Comparison of ENCODE assay signal across 8 cellular contexts in the genomic region with DNA sequence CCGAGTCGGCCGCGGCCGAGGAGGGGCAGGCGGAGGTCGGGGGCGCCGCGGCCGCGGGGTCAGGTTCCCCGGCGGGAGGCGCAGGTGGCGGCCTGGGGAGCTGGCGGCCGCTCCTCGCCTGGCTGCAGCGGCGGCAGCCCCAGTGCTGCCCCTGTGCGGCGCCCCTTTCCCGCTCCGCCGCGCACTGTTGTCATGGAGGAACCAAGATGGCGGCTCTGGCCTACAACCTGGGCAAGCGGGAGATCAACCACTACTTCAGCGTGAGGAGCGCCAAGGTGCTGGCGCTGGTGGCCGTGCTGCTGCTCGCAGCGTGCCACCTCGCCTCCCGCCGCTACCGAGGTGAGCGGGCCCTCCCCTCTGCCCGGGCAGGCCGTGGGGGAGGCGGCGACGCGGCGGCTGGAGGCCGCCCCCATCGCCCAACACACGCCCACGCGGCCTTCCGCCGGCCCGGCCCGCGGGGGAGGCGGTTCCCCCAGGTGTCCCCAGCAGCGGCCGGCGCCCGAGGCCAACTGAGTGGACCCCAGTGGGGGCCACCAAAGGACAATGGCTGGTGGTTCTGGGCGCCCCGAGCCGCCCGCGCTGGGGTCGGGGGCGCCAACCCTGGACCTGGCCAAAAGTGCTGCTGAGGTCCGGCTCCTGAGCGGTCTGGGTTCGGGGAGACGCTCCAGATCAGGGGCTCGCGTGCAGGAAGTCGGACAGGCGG. TPM values are rescaled to one million over a fixed set of nuclear protein-coding genes. Genes with fewer than 3 reads are reported as not detected.
A peak's percentile ranks its signal among the peaks of the same experiment; 100 is the strongest.
DNase-seq lines count a peak whose midpoint lies in the region; ATAC-seq and TF ChIP-seq lines count a peak whose summit lies in the region.

No MANE protein-coding gene starts in this region.

- peaks cover 8% of the 10 kb centered on the region; the same call in 1 of the 2 replicates for H4K20me1 ChIP-seq in OCI-LY7 (ENCODE audit: insufficient read depth, low read length)

- H3K27ac ChIP-seq in OCI-LY7 (ENCODE audit: low read depth, low read length, poor library complexity, severe bottlenecking) (peak overlapping the region; percentile 72), esophagus squamous epithelium (peak overlapping the region; percentile 89 to 94 (median 92))

- no peaks in the 10 kb centered on the region for H3K27me3 ChIP-seq in esophagus squamous epithelium

- peak overlapping the region; percentile 92 for H3K4me3 ChIP-seq in OCI-LY7 (ENCODE audit: low read depth, low read length, poor library complexity, severe bottlenecking)
- peak overlapping the region; percentile 66 to 96 (median 84) for H3K4me3 ChIP-seq in esophagus squamous epithelium

- ATAC-seq in GM21423 (IDR thresholded peaks at IDR 0.05; ENCODE audit: unreplicated experiment) = peak; percentile 68
- peak; percentile 78 for ATAC-seq in naive B cell (ENCODE audit: low read depth in 2 of 2)

- CTCF ChIA-PET in OCI-LY7 (lab: Charles Lee; ENCODE audit: unreplicated experiment) = no interaction called here

- H3K27me3 Mint-ChIP-seq in naive B cell = no peaks in the 10 kb centered on the region

- H3K36me3 Mint-ChIP-seq in naive B cell = no peaks in the 10 kb centered on the region

- no TSS peak for BruUV-seq in OCI-LY7 (replicated peaks; lab: Mats Ljungman, UMichigan)

- no peaks in the 10 kb centered on the region for H3K9me3 Mint-ChIP-seq in naive B cell

- POLR2A ChIA-PET in OCI-LY7 (lab: Charles Lee) = interaction anchor here (1.2 kb wide), 1 partner anchor 9 kb away, joined by 4 read pairs; no protein-coding TSS in a partner anchor

- peak overlapping the region; percentile 98 for H2AFZ ChIP-seq in OCI-LY7 (ENCODE audit: low read length)

- 0% methylated on average over 1 of the region's 77 CpGs; no CpG with 5 or more reads in 1 of the 2 donors for WGBS in esophagus squamous epithelium, 2 donors

- H3K4me2 ChIP-seq in OCI-LY7 (ENCODE audit: low read length) = peak overlapping the region; percentile 94

- H3K36me3 ChIP-seq in OCI-LY7 (ENCODE audit: insufficient read depth, low read length) (no peaks in the 10 kb centered on the region; the same call in 1 of the 2 replicates), esophagus squamous epithelium (no peaks in the 10 kb centered on the region)

- peak in 2 of 4 donors; percentile 44 to 56 for TF ChIP-seq POLR2A in esophagus squamous epithelium (IDR thresholded peaks at IDR 0.05)

- H3K4me1 ChIP-seq in OCI-LY7 (ENCODE audit: insufficient read depth, low read length, poor library complexity, severe bottlenecking) (peaks cover 59% of the 10 kb centered on the region), esophagus squamous epithelium (peaks cover 0 to 50% (median 12%) of the 10 kb centered on the region in 3 donors)

- peaks cover 48% of the 10 kb centered on the region for H3K79me2 ChIP-seq in OCI-LY7 (ENCODE audit: insufficient read depth, low read depth, low read length)

- H3K9me3 ChIP-seq in OCI-LY7 (ENCODE audit: low read length) (no peaks in the 10 kb centered on the region), esophagus squamous epithelium (no peaks in the 10 kb centered on the region)

- H3K4me3 Mint-ChIP-seq in naive B cell = peak overlapping the region in 6 of 8 donors; percentile 85 to 98 (median 92)

- no peaks in the 10 kb centered on the region for H3K9me2 ChIP-seq in OCI-LY7 (ENCODE audit: insufficient read depth, low read length)

- intact Hi-C loops in OCI-LY7 (cut with micrococcal nuclease; ENCODE audit: unreplicated experiment) (loop anchor here (1.0 to 10.0 kb wide), 4 partner anchors 42 to 455 kb away; a partner anchor contains a TSS), esophagus squamous epithelium (cut with DNase I) (no loop called here)

- DNase-seq in DMS153 treated with DMSO at 0.1 percent for 48 hours (lab: John Stamatoyannopoulos, UW; ENCODE audit: unreplicated experiment) (peak; percentile 48), HUDEP-2 (lab: John Stamatoyannopoulos, UW; ENCODE audit: unreplicated experiment in 76 of 76) (peak in 58 of 76 experiments; percentile 3 to 70 (median 44)), OCI-LY7 (ENCODE audit: low spot score) (peak; percentile 86), esophagus squamous epithelium (lab: John Stamatoyannopoulos, UW) (no peak), naive B cell (peak; percentile 76)
- DNase-seq in activated T-cell treated with anti-CD3 and anti-CD28 coated beads, Interleukin-2, amount 50 U/mL, for 48 hours = peak; percentile 72 to 80
- DNase-seq in stimulated activated naive CD4-positive, alpha-beta T cell (lab: John Stamatoyannopoulos, UW) = peak; percentile 39 to 79 (median 52)

- TF ChIP-seq CTCF in OCI-LY7 (conservative IDR thresholded peaks at IDR 0.05; ENCODE audit: low read length) (0 out of 2 replicates have a peak, but pooled peaks have one; percentile 28), esophagus squamous epithelium (IDR thresholded peaks at IDR 0.05) (no peak)

- peak overlapping the region in 4 of 6 donors; percentile 93 to 96 (median 95) for H3K27ac Mint-ChIP-seq in naive B cell

- peaks cover 32 to 50% (median 39%) of the 10 kb centered on the region in 3 donors for H3K4me1 Mint-ChIP-seq in naive B cell

RNA-seq across cellular contexts. Expression of a gene that starts 0.4 kb away (rescaled TPM):
- total RNA-seq in OCI-LY7 (2014; rRNA removed; shearing (Covaris generic)) = 11.7 and 19.6 TPM in 2 replicates
- total RNA-seq in OCI-LY7 (2022) (22.6 and 24.7 TPM in 2 replicates), esophagus squamous epithelium (10 to 100 TPM in 2 of 4 donors, 1 to 10 TPM in 2; 2.3 to 28.3 (median 10.8) TPM)
- polyA plus RNA-seq in naive B cell (ENCODE audit: low read depth in 6 of 6) = 10 to 100 TPM; 12.7 to 18.4 (median 14.8) TPM
